In the genomic region with DNA sequence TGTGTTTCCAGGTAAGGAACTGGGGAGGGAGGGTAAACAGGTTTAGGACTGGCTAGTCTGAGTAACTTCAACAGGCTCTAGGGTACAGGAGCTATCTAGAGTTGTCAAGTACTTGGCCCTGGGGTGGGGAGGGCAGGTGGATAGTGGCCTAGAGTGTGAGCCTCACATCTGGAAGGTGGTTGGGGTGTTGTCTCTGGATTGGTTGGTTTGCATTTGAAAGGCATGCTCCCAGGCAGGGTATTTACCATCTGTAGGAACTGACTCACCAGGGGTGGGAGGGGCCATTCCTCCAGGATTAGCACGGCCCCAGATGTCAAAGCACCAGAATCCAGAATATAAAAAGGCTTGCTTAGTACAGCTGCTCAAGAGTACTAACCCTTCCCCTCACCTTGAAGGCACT, we compare ENCODE assay signal across 9 cellular contexts.
DNase-seq lines count a peak whose midpoint lies in the region; ATAC-seq and TF ChIP-seq lines count a peak whose summit lies in the region.
"Had no signal": no experiment of that assay in that cellular context is flagged by ENCODE, and none has a peak within 500 bp of the region (broad histone marks: within the 10 kb centered on the region; RNA-seq: fewer than 3 reads in every experiment).

No MANE protein-coding gene starts in this region.

- H3K36me3 ChIP-seq in suprapubic skin, result no peaks in the 10 kb centered on the region

- TF ChIP-seq CTCF in suprapubic skin (IDR thresholded peaks at IDR 0.05), result no peak

- no peaks in the 10 kb centered on the region for H3K9me3 ChIP-seq in suprapubic skin

- peaks cover 26% of the 10 kb centered on the region for H3K4me1 ChIP-seq in suprapubic skin

- no peak for TF ChIP-seq POLR2A in suprapubic skin (IDR thresholded peaks at IDR 0.05)

- WGBS in suprapubic skin, result 17% methylated on average over 1 of the region's 1 CpG

- DNase-seq in AG08395 (ENCODE audit: low spot score) (peak; percentile 88), left colon (peak in 1 of 2 donors; percentile 11), Kasumi-1 (lab: John Stamatoyannopoulos, UW) (no peak), suprapubic skin (ENCODE audit: low spot score in 2 of 2) (no peak)
- peak; percentile 41 for DNase-seq in Jurkat, Clone E6-1 (ENCODE audit: low read depth, low spot score)
- DNase-seq: occipital lobe had no signal

- ATAC-seq in left colon (peak; percentile 65), GM18519 (IDR thresholded peaks at IDR 0.05; ENCODE audit: low FRiP score, unreplicated experiment) (no peak), HG02970 (IDR thresholded peaks at IDR 0.05; ENCODE audit: low FRiP score, unreplicated experiment) (no peak)

- intact Hi-C loops in left colon (cut with DNase I, micrococcal nuclease), result no loop called here

- no peak overlapping the region for H3K4me3 ChIP-seq in Jurkat, Clone E6-1 (ENCODE audit: low read length)
- H3K4me3 ChIP-seq in suprapubic skin, result no peak overlapping the region

- H3K27ac ChIP-seq in cingulate gyrus (ENCODE audit: low read depth, low read length), result peak overlapping the region; percentile 16
- H3K27ac ChIP-seq in suprapubic skin, result no peak overlapping the region

- no peak for TF ChIP-seq EP300 in suprapubic skin (IDR thresholded peaks at IDR 0.05)

- no peaks in the 10 kb centered on the region for H3K27me3 ChIP-seq in suprapubic skin

Comparison
In these comparisons a context has a peak if more than half of its experiments do, and no peak if none do; other contexts are left out.
1. DNase-seq: peak in AG08395 (single experiment) and Jurkat, Clone E6-1 (single experiment); none in Kasumi-1 (0 of 2) and suprapubic skin (0 of 2).